1 cellular context compared by ENCODE assay signal in genomic region chr14:102320033-102320660, GRCh38.
TF ChIP-seq lines count a peak whose summit lies in the region.

No MANE protein-coding gene starts in this region.

TF ChIP-seq in endothelial cell of umbilical vein, 7 proteins besides CTCF, POLR2A, EP300 and RAD21:
- no peak for TF ChIP-seq JUN (IDR thresholded peaks at IDR 0.05; ENCODE audit: borderline replicate concordance, insufficient read depth, insufficient read length, low read depth)
- no peak for TF ChIP-seq GATA2 (IDR thresholded peaks at IDR 0.05; ENCODE audit: insufficient read depth, insufficient read length, low read depth, low read length)
- no peak for TF ChIP-seq MYC (IDR thresholded peaks at IDR 0.05; ENCODE audit: low read depth, low read length)
- no peak for TF ChIP-seq POLR2AphosphoS5 (IDR thresholded peaks at IDR 0.05; ENCODE audit: insufficient read depth, low read depth, low read length)
- no peak for TF ChIP-seq FOS (IDR thresholded peaks at IDR 0.05; ENCODE audit: borderline replicate concordance, insufficient read depth, low read length)
- no peak for TF ChIP-seq MAX (IDR thresholded peaks at IDR 0.05; ENCODE audit: insufficient read depth, insufficient read length)
- TF ChIP-seq EZH2 (IDR thresholded peaks at IDR 0.05; ENCODE audit: borderline replicate concordance, low read depth, low read length, severe bottlenecking): no peak
TF ChIP-seq in endothelial cell of umbilical vein: peak in this region for 0.
